Comparison of ENCODE assay signal across 21 cellular contexts in genomic region chr10:126243976-126244375, GRCh38.
DNase-seq lines count a peak whose midpoint lies in the region; ATAC-seq, FAIRE-seq and TF ChIP-seq lines count a peak whose summit lies in the region.
"Had no signal": no experiment of that assay in that cellular context is flagged by ENCODE, and none has a peak within 500 bp of the region (broad histone marks: within the 10 kb centered on the region; RNA-seq: fewer than 3 reads in every experiment).

No MANE protein-coding gene starts in this region.

- no peaks in the 10 kb centered on the region for H4K20me1 ChIP-seq in GM23248 (ENCODE audit: insufficient read depth)
- H4K20me1 ChIP-seq in astrocyte (ENCODE audit: insufficient read depth, low read length), result no peaks in the 10 kb centered on the region

- H3K27ac ChIP-seq in ACC112 (ENCODE audit: low read depth, low read length) (peak overlapping the region; percentile 99), GM23248 (peak overlapping the region; percentile 97), astrocyte (ENCODE audit: low read depth, low read length) (peak overlapping the region; percentile 99)
- H3K27ac ChIP-seq: sigmoid colon, transverse colon had no signal

- peak; percentile 95 for DNase-seq in GM23248
- peak; percentile 100 for DNase-seq in astrocyte (ENCODE audit: low read depth)
- DNase-seq in iris pigment epithelial cell (ENCODE audit: low read depth), result peak; percentile 62
- DNase-seq in GM20000 (ENCODE audit: low spot score), result no peak
- DNase-seq in NCI-H146 (lab: John Stamatoyannopoulos, UW), result no peak
- DNase-seq: activated CD4-positive, alpha-beta T cell treated with anti-CD3 and anti-CD28 coated beads for 36 hours; activated CD8-positive, alpha-beta memory T cell treated with anti-CD3 and anti-CD28 coated beads, Interleukin-2, amount 50 U/mL, for 4 hours; activated naive CD4-positive, alpha-beta T cell; dorsolateral prefrontal cortex; erythroblast; hippocampal formation; left cardiac atrium; mucosa of descending colon; NCI-H1694; SHP77; sigmoid colon; transverse colon had no signal

- H3F3A ChIP-seq in GM23248 (ENCODE audit: insufficient read depth), result peaks cover 70% of the 10 kb centered on the region

- H3K9ac ChIP-seq in GM23248 (peak overlapping the region; percentile 75), astrocyte (ENCODE audit: low read length) (peak overlapping the region; percentile 85)

- TF ChIP-seq CTCF in astrocyte (IDR thresholded peaks at IDR 0.05; ENCODE audit: insufficient read depth, low read depth, low read length), result no peak
- no peak for TF ChIP-seq CTCF in GM20000 (IDR thresholded peaks at IDR 0.05; ENCODE audit: extremely low read depth, missing control alignments)

- H3K36me3 ChIP-seq in ACC112 (ENCODE audit: insufficient read depth, low read length) (no peaks in the 10 kb centered on the region), GM23248 (ENCODE audit: low read depth) (no peaks in the 10 kb centered on the region), astrocyte (ENCODE audit: insufficient read depth, low read length) (no peaks in the 10 kb centered on the region)
- H3K36me3 ChIP-seq: HAP-1, sigmoid colon, transverse colon had no signal

- H3K9me2 ChIP-seq in GM23248 (ENCODE audit: insufficient read depth), result no peaks in the 10 kb centered on the region

- peaks cover 22% of the 10 kb centered on the region for H3K4me1 Mint-ChIP-seq in astrocyte (ENCODE audit: low read depth, unreplicated experiment)
- H3K4me1 Mint-ChIP-seq: activated CD4-positive, alpha-beta T cell treated with anti-CD3 and anti-CD28 coated beads for 36 hours had no signal

- H3K79me2 ChIP-seq in ACC112 (ENCODE audit: control insufficient read depth, insufficient read depth, low read length, unreplicated experiment) (peaks cover 45% of the 10 kb centered on the region), GM23248 (ENCODE audit: insufficient read depth) (peaks cover 35% of the 10 kb centered on the region), astrocyte (ENCODE audit: insufficient read depth, low read length) (peaks cover 58% of the 10 kb centered on the region)

- H3K4me2 ChIP-seq in GM23248 (ENCODE audit: unreplicated experiment) (peak overlapping the region; percentile 66), astrocyte (ENCODE audit: low read length) (peak overlapping the region; percentile 60)

- no peaks in the 10 kb centered on the region for H3K9me3 Mint-ChIP-seq in astrocyte (ENCODE audit: unreplicated experiment)

- H3K9me3 ChIP-seq in GM23248 (ENCODE audit: low read depth), result no peaks in the 10 kb centered on the region
- H3K9me3 ChIP-seq in astrocyte (ENCODE audit: insufficient read depth, low read depth, low read length), result no peaks in the 10 kb centered on the region
- H3K9me3 ChIP-seq: HAP-1, mucosa of descending colon, sigmoid colon, transverse colon had no signal

- peak; percentile 99 for FAIRE-seq in astrocyte (lab: Jason Lieb, UNC)

- no peak for ATAC-seq in GM21723 (IDR thresholded peaks at IDR 0.05; ENCODE audit: unreplicated experiment)
- no peak for ATAC-seq in GM21515 (IDR thresholded peaks at IDR 0.05; ENCODE audit: unreplicated experiment)
- ATAC-seq: activated CD4-positive, alpha-beta T cell treated with anti-CD3 and anti-CD28 coated beads for 36 hours; left cardiac atrium; mucosa of descending colon had no signal

- H2AFZ ChIP-seq in ACC112 (ENCODE audit: low read length, unreplicated experiment) (peak overlapping the region; percentile 28), GM23248 (no peak overlapping the region), astrocyte (ENCODE audit: low read depth, low read length) (no peak overlapping the region)

- no peaks in the 10 kb centered on the region for H3K27me3 Mint-ChIP-seq in astrocyte (ENCODE audit: low read depth, unreplicated experiment)
- H3K27me3 Mint-ChIP-seq: activated CD4-positive, alpha-beta T cell treated with anti-CD3 and anti-CD28 coated beads for 36 hours had no signal

- in situ Hi-C loops in GM23248 (cut with MboI), result no loop called here

- H3K4me3 ChIP-seq in ACC112 (ENCODE audit: low read depth, low read length) (peak overlapping the region; percentile 47), GM23248 (peak overlapping the region; percentile 61), astrocyte (ENCODE audit: insufficient read depth, low read depth, low read length) (no peak overlapping the region)
- H3K4me3 ChIP-seq: dorsolateral prefrontal cortex, HAP-1, mucosa of descending colon, sigmoid colon, transverse colon had no signal

- no peaks in the 10 kb centered on the region for H3K27me3 ChIP-seq in ACC112 (ENCODE audit: insufficient read depth, low read length)
- no peaks in the 10 kb centered on the region for H3K27me3 ChIP-seq in GM23248 (replicated peaks; ENCODE audit: insufficient read depth)
- H3K27me3 ChIP-seq in astrocyte (ENCODE audit: insufficient read depth, low read length), result no peaks in the 10 kb centered on the region
- H3K27me3 ChIP-seq: dorsolateral prefrontal cortex, sigmoid colon, transverse colon had no signal

- 0 to 1% methylated on average over 5 of the region's 5 CpGs for WGBS in GM23248 (ENCODE audit: low coverage in 1 of 2, low lambda C conversion rate in 2 of 2, missing lambda C conversion rate in 2 of 2), 2 experiments

- no peak overlapping the region for H3K4me3 Mint-ChIP-seq in astrocyte (ENCODE audit: unreplicated experiment)
- H3K4me3 Mint-ChIP-seq: activated CD4-positive, alpha-beta T cell treated with anti-CD3 and anti-CD28 coated beads for 36 hours had no signal

- peaks cover 8% of the 10 kb centered on the region for H3K36me3 Mint-ChIP-seq in astrocyte (ENCODE audit: low read depth, unreplicated experiment)

- H3K4me1 ChIP-seq in ACC112 (ENCODE audit: control insufficient read depth, insufficient read depth, low read length, unreplicated experiment) (peaks cover 61% of the 10 kb centered on the region), GM23248 (ENCODE audit: insufficient read depth) (peaks cover 68% of the 10 kb centered on the region), astrocyte (ENCODE audit: insufficient read depth, low read length) (peaks cover 64% of the 10 kb centered on the region)
- H3K4me1 ChIP-seq: transverse colon had no signal

- no peak overlapping the region for H3K27ac Mint-ChIP-seq in astrocyte (ENCODE audit: unreplicated experiment)
- H3K27ac Mint-ChIP-seq: activated CD4-positive, alpha-beta T cell treated with anti-CD3 and anti-CD28 coated beads for 36 hours had no signal

Comparison
In these comparisons a context has a peak if more than half of its experiments do, and no peak if none do; other contexts are left out.
1. DNase-seq: peak in GM23248 (single experiment), astrocyte (single experiment) and iris pigment epithelial cell (single experiment); none in GM20000 (single experiment) and NCI-H146 (single experiment).
2. Peak in every context shown above with its lines, with median percentiles within 50 percentile points of each other: H3K27ac ChIP-seq.